Comparison of ENCODE assay signal across 18 cellular contexts in genomic region chr3:99246010-99246654, GRCh38.
DNase-seq lines count a peak whose midpoint lies in the region; FAIRE-seq and TF ChIP-seq lines count a peak whose summit lies in the region.
"Had no signal": no experiment of that assay in that cellular context is flagged by ENCODE, and none has a peak within 500 bp of the region (broad histone marks: within the 10 kb centered on the region; RNA-seq: fewer than 3 reads in every experiment).

No MANE protein-coding gene starts in this region.

- H3K79me2 ChIP-seq in ACC112 (ENCODE audit: control insufficient read depth, insufficient read depth, low read length, unreplicated experiment): no peaks in the 10 kb centered on the region

- FAIRE-seq in HTR-8/SVneo (lab: Jason Lieb, UNC): no peak

- H3K4me3 ChIP-seq in ACC112 (ENCODE audit: low read depth, low read length): peak overlapping the region; percentile 36
- no peak overlapping the region for H3K4me3 ChIP-seq in cardiac fibroblast (replicated peaks in 1 of 2; ENCODE audit: low read depth in 2 of 2, low read length in 2 of 2)
- H3K4me3 ChIP-seq: MG63 had no signal

- peaks cover 4% of the 10 kb centered on the region for H3K4me1 Mint-ChIP-seq in progenitor cell of endocrine pancreas (ENCODE audit: low read depth)
- H3K4me1 Mint-ChIP-seq: activated CD4-positive, alpha-beta T cell treated with anti-CD3 and anti-CD28 coated beads, Interleukin-2, amount 10 ng/mL, durations not matched to agents 24 days and 14 days; activated naive CD8-positive, alpha-beta T cell treated with anti-CD3 and anti-CD28 coated beads for 36 hours; CD4-positive, alpha-beta memory T cell; central memory CD8-positive, alpha-beta T cell had no signal

- TF ChIP-seq CTCF in cardiac fibroblast (IDR thresholded peaks at IDR 0.05; ENCODE audit: low read depth, low read length): no peak
- TF ChIP-seq CTCF in progenitor cell of endocrine pancreas (IDR thresholded peaks at IDR 0.05; ENCODE audit: unreplicated experiment): no peak

- no peaks in the 10 kb centered on the region for H3K36me3 Mint-ChIP-seq in progenitor cell of endocrine pancreas (ENCODE audit: insufficient read depth)
- H3K36me3 Mint-ChIP-seq: activated naive CD8-positive, alpha-beta T cell treated with anti-CD3 and anti-CD28 coated beads for 36 hours; CD4-positive, alpha-beta memory T cell; natural killer cell treated with Interleukin-12 subunit alpha and Interleukin-12 subunit beta and Interleukin-15 and Interleukin-18, amount 100 ng/mL, for 72 hours had no signal

- DNase-seq in HTR-8/SVneo (ENCODE audit: insufficient read length, low spot score) (peak; percentile 23), cardiac fibroblast (ENCODE audit: low read depth in 2 of 2) (peak; percentile 19 to 77), kidney tubule cell (ENCODE audit: low spot score) (peak; percentile 38), NCI-H1417 treated with DMSO at 0.1 percent for 48 hours (lab: John Stamatoyannopoulos, UW) (no peak), progenitor cell of endocrine pancreas (ENCODE audit: low spot score, unreplicated experiment) (no peak), medulla oblongata (ENCODE audit: extremely low spot score) (no peak), cerebellar nuclear complex (lab: John Stamatoyannopoulos, UW) (no peak)
- DNase-seq: activated CD4-positive, alpha-beta T cell treated with anti-CD3 and anti-CD28 coated beads, Interleukin-2, amount 10 ng/mL, durations not matched to agents 24 days and 14 days; activated naive CD8-positive, alpha-beta T cell treated with anti-CD3 and anti-CD28 coated beads for 36 hours; CD4-positive, alpha-beta memory T cell; glutamatergic neuron; MG63; NCI-H187; NCI-H524; stimulated activated CD4-positive, alpha-beta T cell treated with anti-CD3 and anti-CD28 coated beads, Interleukin-15, amount 100 ng/mL, for 24 hours had no signal

- H3K4me3 Mint-ChIP-seq in progenitor cell of endocrine pancreas (ENCODE audit: low read depth): no peak overlapping the region
- H3K4me3 Mint-ChIP-seq: activated CD4-positive, alpha-beta T cell treated with anti-CD3 and anti-CD28 coated beads, Interleukin-2, amount 10 ng/mL, durations not matched to agents 24 days and 14 days; activated naive CD8-positive, alpha-beta T cell treated with anti-CD3 and anti-CD28 coated beads for 36 hours; CD4-positive, alpha-beta memory T cell; central memory CD8-positive, alpha-beta T cell; natural killer cell treated with Interleukin-12 subunit alpha and Interleukin-12 subunit beta and Interleukin-15 and Interleukin-18, amount 100 ng/mL, for 72 hours had no signal

- H2AFZ ChIP-seq in ACC112 (ENCODE audit: low read length, unreplicated experiment): peak overlapping the region; percentile 70

- peaks cover 4% of the 10 kb centered on the region for H3K9me3 Mint-ChIP-seq in progenitor cell of endocrine pancreas (ENCODE audit: low read depth)
- H3K9me3 Mint-ChIP-seq: activated CD4-positive, alpha-beta T cell treated with anti-CD3 and anti-CD28 coated beads, Interleukin-2, amount 10 ng/mL, durations not matched to agents 24 days and 14 days; natural killer cell treated with Interleukin-12 subunit alpha and Interleukin-12 subunit beta and Interleukin-15 and Interleukin-18, amount 100 ng/mL, for 72 hours had no signal

- no peaks in the 10 kb centered on the region for H3K36me3 ChIP-seq in ACC112 (ENCODE audit: insufficient read depth, low read length)
- H3K36me3 ChIP-seq: MG63 had no signal

- H3K27ac ChIP-seq in ACC112 (ENCODE audit: low read depth, low read length): peak overlapping the region; percentile 96

- no peak overlapping the region for H3K27ac Mint-ChIP-seq in progenitor cell of endocrine pancreas
- H3K27ac Mint-ChIP-seq: activated CD4-positive, alpha-beta T cell treated with anti-CD3 and anti-CD28 coated beads, Interleukin-2, amount 10 ng/mL, durations not matched to agents 24 days and 14 days; activated naive CD8-positive, alpha-beta T cell treated with anti-CD3 and anti-CD28 coated beads for 36 hours; CD4-positive, alpha-beta memory T cell; natural killer cell treated with Interleukin-12 subunit alpha and Interleukin-12 subunit beta and Interleukin-15 and Interleukin-18, amount 100 ng/mL, for 72 hours had no signal

- H3K4me1 ChIP-seq in ACC112 (ENCODE audit: control insufficient read depth, insufficient read depth, low read length, unreplicated experiment): peaks cover 54% of the 10 kb centered on the region

- no peaks in the 10 kb centered on the region for H3K27me3 Mint-ChIP-seq in progenitor cell of endocrine pancreas
- H3K27me3 Mint-ChIP-seq: activated CD4-positive, alpha-beta T cell treated with anti-CD3 and anti-CD28 coated beads, Interleukin-2, amount 10 ng/mL, durations not matched to agents 24 days and 14 days; activated naive CD8-positive, alpha-beta T cell treated with anti-CD3 and anti-CD28 coated beads for 36 hours; CD4-positive, alpha-beta memory T cell; central memory CD8-positive, alpha-beta T cell; natural killer cell treated with Interleukin-12 subunit alpha and Interleukin-12 subunit beta and Interleukin-15 and Interleukin-18, amount 100 ng/mL, for 72 hours had no signal

- no peaks in the 10 kb centered on the region for H3K27me3 ChIP-seq in ACC112 (ENCODE audit: insufficient read depth, low read length)
- H3K27me3 ChIP-seq: MG63 had no signal

Comparison
In these comparisons a context has a peak if more than half of its experiments do, and no peak if none do; other contexts are left out.
1. DNase-seq: peak in HTR-8/SVneo (single experiment), cardiac fibroblast (2 of 2) and kidney tubule cell (single experiment); none in NCI-H1417 treated with DMSO at 0.1 percent for 48 hours (single experiment), progenitor cell of endocrine pancreas (single experiment), medulla oblongata (single experiment) and cerebellar nuclear complex (0 of 2).